18 cellular contexts compared by ENCODE assay signal in genomic region chr6:81621816-81622395, GRCh38.
DNase-seq lines count a peak whose midpoint lies in the region; ATAC-seq, FAIRE-seq and TF ChIP-seq lines count a peak whose summit lies in the region.
"Had no signal": no experiment of that assay in that cellular context is flagged by ENCODE, and none has a peak within 500 bp of the region (broad histone marks: within the 10 kb centered on the region; RNA-seq: fewer than 3 reads in every experiment).

No MANE protein-coding gene starts in this region.

- H3K9me3 ChIP-seq in astrocyte (ENCODE audit: insufficient read depth, low read depth, low read length) = no peaks in the 10 kb centered on the region
- H3K9me3 ChIP-seq: BE2C, HAP-1 had no signal

- no peak for TF ChIP-seq CTCF in astrocyte (IDR thresholded peaks at IDR 0.05; ENCODE audit: insufficient read depth, low read depth, low read length)

- peak; percentile 9 for FAIRE-seq in astrocyte (lab: Jason Lieb, UNC)
- FAIRE-seq: D721Med, GM12878, H1, HepG2 had no signal

- no peak for ATAC-seq in natural killer cell treated with Interleukin-12 subunit alpha and Interleukin-12 subunit beta and Interleukin-15 and Interleukin-18, amount 100 ng/mL, for 72 hours
- ATAC-seq in HG02938 (IDR thresholded peaks at IDR 0.05; ENCODE audit: unreplicated experiment) = no peak
- ATAC-seq: GM12878, HepG2 had no signal

- H3K4me1 ChIP-seq in astrocyte (ENCODE audit: insufficient read depth, low read length) = no peaks in the 10 kb centered on the region
- H3K4me1 ChIP-seq: BE2C, HAP-1 had no signal

- DNase-seq in EH (ENCODE audit: low read depth) (peak; percentile 55), HCEC 1CT (peak; percentile 45), astrocyte (ENCODE audit: low read depth) (no peak), T-helper 2 cell (no peak), LoVo (ENCODE audit: low spot score) (no peak)
- no peak for DNase-seq in natural killer cell treated with Interleukin-12 subunit alpha and Interleukin-12 subunit beta and Interleukin-15 and Interleukin-18, amount 100 ng/mL, for 72 hours (ENCODE audit: low spot score)
- DNase-seq: BE2C; C1 segment of cervical spinal cord; CD4-positive, CD25-positive, alpha-beta regulatory T cell; CD8-positive, alpha-beta memory T cell; COR-L47; KG1 had no signal

- no peaks in the 10 kb centered on the region for H3K27me3 Mint-ChIP-seq in astrocyte (ENCODE audit: low read depth, unreplicated experiment)
- no peaks in the 10 kb centered on the region for H3K27me3 Mint-ChIP-seq in natural killer cell treated with Interleukin-12 subunit alpha and Interleukin-12 subunit beta and Interleukin-15 and Interleukin-18, amount 100 ng/mL, for 72 hours
- H3K27me3 Mint-ChIP-seq: CD8-positive, alpha-beta memory T cell had no signal

- H3K9me3 Mint-ChIP-seq in astrocyte (ENCODE audit: unreplicated experiment) = no peaks in the 10 kb centered on the region
- peaks cover 24% of the 10 kb centered on the region for H3K9me3 Mint-ChIP-seq in natural killer cell treated with Interleukin-12 subunit alpha and Interleukin-12 subunit beta and Interleukin-15 and Interleukin-18, amount 100 ng/mL, for 72 hours

- no peak overlapping the region for H3K4me3 Mint-ChIP-seq in astrocyte (ENCODE audit: unreplicated experiment)
- H3K4me3 Mint-ChIP-seq in natural killer cell treated with Interleukin-12 subunit alpha and Interleukin-12 subunit beta and Interleukin-15 and Interleukin-18, amount 100 ng/mL, for 72 hours = no peak overlapping the region
- H3K4me3 Mint-ChIP-seq: CD4-positive, CD25-positive, alpha-beta regulatory T cell; CD8-positive, alpha-beta memory T cell had no signal

- no peak overlapping the region for H3K9ac ChIP-seq in astrocyte (ENCODE audit: low read length)

- H3K27ac ChIP-seq in astrocyte (ENCODE audit: low read depth, low read length) = no peak overlapping the region

- H4K20me1 ChIP-seq in astrocyte (ENCODE audit: insufficient read depth, low read length) = no peaks in the 10 kb centered on the region

- peaks cover 2% of the 10 kb centered on the region for H3K36me3 Mint-ChIP-seq in astrocyte (ENCODE audit: low read depth, unreplicated experiment)
- no peaks in the 10 kb centered on the region for H3K36me3 Mint-ChIP-seq in natural killer cell treated with Interleukin-12 subunit alpha and Interleukin-12 subunit beta and Interleukin-15 and Interleukin-18, amount 100 ng/mL, for 72 hours
- H3K36me3 Mint-ChIP-seq: CD4-positive, CD25-positive, alpha-beta regulatory T cell; CD8-positive, alpha-beta memory T cell had no signal

- H3K4me1 Mint-ChIP-seq in astrocyte (ENCODE audit: low read depth, unreplicated experiment) = peaks cover 6% of the 10 kb centered on the region
- no peaks in the 10 kb centered on the region for H3K4me1 Mint-ChIP-seq in natural killer cell treated with Interleukin-12 subunit alpha and Interleukin-12 subunit beta and Interleukin-15 and Interleukin-18, amount 100 ng/mL, for 72 hours (ENCODE audit: low read depth in 2 of 2)
- H3K4me1 Mint-ChIP-seq: CD8-positive, alpha-beta memory T cell had no signal

- H3K4me2 ChIP-seq in astrocyte (ENCODE audit: low read length) = no peak overlapping the region

- no peaks in the 10 kb centered on the region for H3K79me2 ChIP-seq in astrocyte (ENCODE audit: insufficient read depth, low read length)

- no peak overlapping the region for H3K27ac Mint-ChIP-seq in astrocyte (ENCODE audit: unreplicated experiment)
- H3K27ac Mint-ChIP-seq in natural killer cell treated with Interleukin-12 subunit alpha and Interleukin-12 subunit beta and Interleukin-15 and Interleukin-18, amount 100 ng/mL, for 72 hours = no peak overlapping the region
- H3K27ac Mint-ChIP-seq: CD4-positive, CD25-positive, alpha-beta regulatory T cell; CD8-positive, alpha-beta memory T cell had no signal

- no peaks in the 10 kb centered on the region for H3K27me3 ChIP-seq in astrocyte (ENCODE audit: insufficient read depth, low read length)
- H3K27me3 ChIP-seq: BE2C had no signal

- H2AFZ ChIP-seq in astrocyte (ENCODE audit: low read depth, low read length) = no peak overlapping the region

- no peak overlapping the region for H3K4me3 ChIP-seq in astrocyte (ENCODE audit: insufficient read depth, low read depth, low read length)
- H3K4me3 ChIP-seq: GM12878, HAP-1 had no signal

- H3K36me3 ChIP-seq in astrocyte (ENCODE audit: insufficient read depth, low read length) = no peaks in the 10 kb centered on the region
- H3K36me3 ChIP-seq: BE2C, HAP-1 had no signal

Comparison
In these comparisons a context has a peak if more than half of its experiments do, and no peak if none do; other contexts are left out.
1. DNase-seq: peak in EH (single experiment) and HCEC 1CT (single experiment); none in astrocyte (single experiment), natural killer cell treated with Interleukin-12 subunit alpha and Interleukin-12 subunit beta and Interleukin-15 and Interleukin-18, amount 100 ng/mL, for 72 hours (single experiment), T-helper 2 cell (0 of 5) and LoVo (single experiment).